ENCODE assay signal across 8 cellular contexts in genomic region chr13:111474136-111475002, GRCh38.
A peak's percentile ranks its signal among the peaks of the same experiment; 100 is the strongest.
DNase-seq lines count a peak whose midpoint lies in the region; ATAC-seq and TF ChIP-seq lines count a peak whose summit lies in the region.

No MANE protein-coding gene starts in this region.

- H3K9ac ChIP-seq in neural progenitor cell, result no peak overlapping the region

- H3K36me3 Mint-ChIP-seq in neural progenitor cell, result no peaks in the 10 kb centered on the region

- peaks cover 4% of the 10 kb centered on the region for H3K27me3 ChIP-seq in RWPE2 (ENCODE audit: insufficient read depth, poor library complexity, severe bottlenecking)
- H3K27me3 ChIP-seq in neural progenitor cell, result no peaks in the 10 kb centered on the region

- peaks cover 15% of the 10 kb centered on the region for H3K27me3 Mint-ChIP-seq in neural progenitor cell (ENCODE audit: insufficient read depth, low read depth)

- DNase-seq in ELF-1 (ENCODE audit: low read depth, low spot score) (peak; percentile 55), LoVo (ENCODE audit: low spot score) (peak; percentile 49), RWPE2 (ENCODE audit: low spot score) (no peak), fibroblast of mammary gland (ENCODE audit: low read depth) (peak; percentile 48), neural progenitor cell (ENCODE audit: low spot score) (peak; percentile 74), GDM1 (lab: John Stamatoyannopoulos, UW) (no peak)

- ATAC-seq in RWPE2 (ENCODE audit: low read depth) (peak; percentile 68), GM21515 (IDR thresholded peaks at IDR 0.05; ENCODE audit: unreplicated experiment) (no peak), HG03159 (IDR thresholded peaks at IDR 0.05; ENCODE audit: unreplicated experiment) (no peak)

- TF ChIP-seq CTCF in RWPE2 (IDR thresholded peaks at IDR 0.05; ENCODE audit: poor library complexity, severe bottlenecking), result peak; percentile 57
- TF ChIP-seq CTCF in fibroblast of mammary gland (conservative IDR thresholded peaks at IDR 0.05; ENCODE audit: control insufficient read depth, insufficient read depth, low read depth, low read length), result peak; percentile 55
- TF ChIP-seq CTCF in neural progenitor cell (IDR thresholded peaks at IDR 0.05), result peak; percentile 76

- no peaks in the 10 kb centered on the region for H4K20me1 ChIP-seq in neural progenitor cell (ENCODE audit: low read depth)

- no peaks in the 10 kb centered on the region for H3K79me2 ChIP-seq in neural progenitor cell (ENCODE audit: low read depth)

- no peaks in the 10 kb centered on the region for H3F3A ChIP-seq in neural progenitor cell (ENCODE audit: low read depth)

- H3K4me3 ChIP-seq in RWPE2 (ENCODE audit: severe bottlenecking) (no peak overlapping the region), fibroblast of mammary gland (ENCODE audit: control insufficient read depth, low read depth, low read length) (no peak overlapping the region), neural progenitor cell (no peak overlapping the region)

- H3K27ac ChIP-seq in RWPE2 (ENCODE audit: poor library complexity, severe bottlenecking), result no peak overlapping the region
- no peak overlapping the region for H3K27ac ChIP-seq in neural progenitor cell

- no peaks in the 10 kb centered on the region for H3K9me3 Mint-ChIP-seq in neural progenitor cell

- H3K4me2 ChIP-seq in neural progenitor cell, result no peak overlapping the region

- H3K36me3 ChIP-seq in RWPE2 (ENCODE audit: low read depth) (no peaks in the 10 kb centered on the region), neural progenitor cell (no peaks in the 10 kb centered on the region)

- no peak overlapping the region for H3K4me3 Mint-ChIP-seq in neural progenitor cell

- H3K4me1 Mint-ChIP-seq in neural progenitor cell, result no peaks in the 10 kb centered on the region

- H2AFZ ChIP-seq in neural progenitor cell (replicated peaks), result no peak overlapping the region

- H3K9me3 ChIP-seq in RWPE2 (ENCODE audit: severe bottlenecking), result no peaks in the 10 kb centered on the region
- no peaks in the 10 kb centered on the region for H3K9me3 ChIP-seq in neural progenitor cell (ENCODE audit: low read depth)

- H3K4me1 ChIP-seq in RWPE2 (ENCODE audit: insufficient read depth, poor library complexity, severe bottlenecking), result no peaks in the 10 kb centered on the region
- H3K4me1 ChIP-seq in neural progenitor cell, result no peaks in the 10 kb centered on the region

- no peak overlapping the region for H3K27ac Mint-ChIP-seq in neural progenitor cell

Comparison
In these comparisons a context has a peak if more than half of its experiments do, and no peak if none do; other contexts are left out.
1. DNase-seq: peak in ELF-1 (single experiment), LoVo (single experiment), fibroblast of mammary gland (single experiment) and neural progenitor cell (single experiment); none in RWPE2 (single experiment) and GDM1 (single experiment).
2. Peak in every context shown above with its lines, with median percentiles within 50 percentile points of each other: CTCF ChIP-seq.